28 cellular contexts compared by ENCODE assay signal in the genomic region with DNA sequence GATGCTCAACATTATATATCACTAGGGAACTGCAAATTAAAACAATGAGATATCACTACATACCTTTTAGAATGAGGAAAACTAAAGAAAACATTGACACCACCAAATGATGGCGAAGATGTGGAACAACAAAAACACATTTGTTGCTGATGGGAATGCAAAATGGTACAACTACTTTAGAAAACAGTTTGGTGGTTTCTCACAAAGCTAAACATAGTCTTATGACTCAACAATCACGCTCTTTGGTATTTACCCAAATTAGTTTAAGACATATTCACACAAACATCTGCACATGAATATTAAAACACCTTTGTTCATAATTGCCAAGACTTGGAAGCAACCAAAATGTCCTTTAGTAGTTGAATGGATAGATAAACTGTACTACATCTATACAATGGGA.
"Had no signal": no experiment of that assay in that cellular context is flagged by ENCODE, and none has a peak within 500 bp of the region (broad histone marks: within the 10 kb centered on the region; RNA-seq: fewer than 3 reads in every experiment).

No MANE protein-coding gene starts in this region.

- H3K27me3 Mint-ChIP-seq: activated CD4-positive, alpha-beta T cell treated with anti-CD3 and anti-CD28 coated beads, Interleukin-2, amount 10 ng/mL, durations not matched to agents 7 days and 5 days; activated CD8-positive, alpha-beta T cell treated with anti-CD3 and anti-CD28 coated beads for 36 hours; activated naive CD8-positive, alpha-beta T cell; activated T-helper 17 cell treated with anti-CD3 and anti-CD28 coated beads, Interleukin-2, amount 50 U/mL, for 72 hours; central memory CD8-positive, alpha-beta T cell; dendritic cell treated with granulocyte-macrophage colony-stimulating factor and Interleukin-4, amounts not matched to agents 40 ng/mL and 50 ng/mL, for 4 days had no signal

- DNase-seq: activated CD4-positive, alpha-beta T cell treated with anti-CD3 and anti-CD28 coated beads for 1 hour; activated CD4-positive, alpha-beta T cell treated with anti-CD3 and anti-CD28 coated beads for 4 hours; activated CD4-positive, alpha-beta T cell treated with anti-CD3 and anti-CD28 coated beads, Interleukin-2, amount 10 ng/mL, durations not matched to agents 7 days and 5 days; activated CD4-positive, alpha-beta T cell treated with anti-CD3 and anti-CD28 coated beads, Interleukin-2, amount 50 U/mL, for 48 hours; activated CD8-positive, alpha-beta memory T cell treated with anti-CD3 and anti-CD28 coated beads for 24 hours; activated CD8-positive, alpha-beta T cell treated with anti-CD3 and anti-CD28 coated beads for 36 hours; activated effector memory CD4-positive, alpha-beta T cell treated with Interleukin-2 at 50 U/mL for 16 hours; activated gamma-delta T cell treated with Interleukin-2 at 50 U/mL for 16 hours; activated naive CD4-positive, alpha-beta T cell treated with anti-CD3 and anti-CD28 coated beads, Interleukin-2, amount 50 U/mL, for 16 hours; activated naive CD4-positive, alpha-beta T cell treated with Interleukin-2 at 50 U/mL for 16 hours; activated T-cell treated with anti-CD3 and anti-CD28 coated beads, Interleukin-2, amount 50 U/mL, for 4 hours; brain microvascular endothelial cell; dorsolateral prefrontal cortex; effector memory CD4-positive, alpha-beta T cell; endodermal cell; foreskin fibroblast; glutamatergic neuron; heart left ventricle; T-helper 2 cell had no signal

- H3K27ac ChIP-seq: ascending aorta, brain microvascular endothelial cell, coronary artery, dorsolateral prefrontal cortex, heart left ventricle had no signal

- H3K9me3 Mint-ChIP-seq: activated CD8-positive, alpha-beta T cell treated with anti-CD3 and anti-CD28 coated beads for 36 hours; dendritic cell treated with granulocyte-macrophage colony-stimulating factor and Interleukin-4, amounts not matched to agents 40 ng/mL and 50 ng/mL, for 4 days; endodermal cell had no signal

- FAIRE-seq: bronchial epithelial cell, frontal cortex had no signal

- H3K27ac Mint-ChIP-seq: activated CD4-positive, alpha-beta T cell treated with anti-CD3 and anti-CD28 coated beads, Interleukin-2, amount 10 ng/mL, durations not matched to agents 7 days and 5 days; activated CD8-positive, alpha-beta T cell treated with anti-CD3 and anti-CD28 coated beads for 36 hours; activated naive CD8-positive, alpha-beta T cell; activated T-helper 17 cell treated with anti-CD3 and anti-CD28 coated beads, Interleukin-2, amount 50 U/mL, for 72 hours; dendritic cell treated with granulocyte-macrophage colony-stimulating factor and Interleukin-4, amounts not matched to agents 40 ng/mL and 50 ng/mL, for 4 days; endodermal cell had no signal

- H3K27me3 ChIP-seq: ascending aorta, brain microvascular endothelial cell, dorsolateral prefrontal cortex, heart left ventricle had no signal

- H3K4me3 ChIP-seq: ascending aorta, coronary artery, dorsolateral prefrontal cortex, heart left ventricle had no signal

- H3K4me1 Mint-ChIP-seq: activated CD4-positive, alpha-beta T cell treated with anti-CD3 and anti-CD28 coated beads, Interleukin-2, amount 10 ng/mL, durations not matched to agents 7 days and 5 days; activated T-helper 17 cell treated with anti-CD3 and anti-CD28 coated beads, Interleukin-2, amount 50 U/mL, for 72 hours; central memory CD8-positive, alpha-beta T cell; endodermal cell had no signal

- H3K9me3 ChIP-seq: ascending aorta had no signal

- ATAC-seq: activated CD8-positive, alpha-beta T cell treated with anti-CD3 and anti-CD28 coated beads for 36 hours; activated T-cell treated with anti-CD3 and anti-CD28 coated beads, Interleukin-2, amount 50 U/mL, for 4 hours; activated T-helper 17 cell treated with anti-CD3 and anti-CD28 coated beads, Interleukin-2, amount 50 U/mL, for 72 hours; esophagus mucosa; heart left ventricle had no signal

- H3K4me1 ChIP-seq: ascending aorta, heart left ventricle had no signal

- H3K4me3 Mint-ChIP-seq: activated CD4-positive, alpha-beta T cell treated with anti-CD3 and anti-CD28 coated beads, Interleukin-2, amount 10 ng/mL, durations not matched to agents 7 days and 5 days; activated CD8-positive, alpha-beta T cell treated with anti-CD3 and anti-CD28 coated beads for 36 hours; activated naive CD8-positive, alpha-beta T cell; activated T-cell treated with anti-CD3 and anti-CD28 coated beads, Interleukin-2, amount 50 U/mL, for 4 hours; activated T-helper 17 cell treated with anti-CD3 and anti-CD28 coated beads, Interleukin-2, amount 50 U/mL, for 72 hours; central memory CD8-positive, alpha-beta T cell; dendritic cell treated with granulocyte-macrophage colony-stimulating factor and Interleukin-4, amounts not matched to agents 40 ng/mL and 50 ng/mL, for 4 days; endodermal cell had no signal
